ENCODE assay signal across 8 cellular contexts in genomic region chr7:73703985-73704639, GRCh38. TPM values are rescaled to one million over a fixed set of nuclear protein-coding genes. Genes with fewer than 3 reads are reported as not detected.
A peak's percentile ranks its signal among the peaks of the same experiment; 100 is the strongest.
DNase-seq lines count a peak whose midpoint lies in the region; ATAC-seq, FAIRE-seq and TF ChIP-seq lines count a peak whose summit lies in the region.

No MANE protein-coding gene starts in this region.

- no peaks in the 10 kb centered on the region for H3K9me3 Mint-ChIP-seq in astrocyte (ENCODE audit: unreplicated experiment)

- intact Hi-C loops in right lobe of liver (cut with DNase I) (no loop called here), HepG2 (cut with micrococcal nuclease; ENCODE audit: unreplicated experiment) (no loop called here)

- no CpG with 5 or more reads among the region's 32 CpGs for WGBS in right lobe of liver (ENCODE audit: insufficient coverage, low coverage, low lambda C conversion rate, missing lambda C conversion rate)
- WGBS in HepG2 (ENCODE audit: low lambda C conversion rate) = 96% methylated on average over 15 of the region's 32 CpGs
- WGBS in thymus = 25% methylated on average over 32 of the region's 32 CpGs

- in situ Hi-C loops in HepG2 (cut with HindIII; ENCODE audit: extremely low pct_ligation_motif_present, low pct_unique_long_range_greater_than_20kb) = no loop called here

- TF ChIP-seq RAD21 in HepG2 (CRISPR knock-in tag; IDR thresholded peaks at IDR 0.05) = no peak

- FAIRE-seq in HepG2 (lab: Jason Lieb, UNC) = no peak
- FAIRE-seq in astrocyte (lab: Jason Lieb, UNC) = no peak
- FAIRE-seq in HTR-8/SVneo (lab: Jason Lieb, UNC) = no peak

- no peak for TF ChIP-seq POLR2A in right lobe of liver (IDR thresholded peaks at IDR 0.05)
- no peak for TF ChIP-seq POLR2A in HepG2 (IDR thresholded peaks at IDR 0.05; ENCODE audit: insufficient read depth in 1 of 2, low read depth in 2 of 2, low read length in 2 of 2)

- H3K27me3 ChIP-seq in right lobe of liver (no peaks in the 10 kb centered on the region), HepG2 (ENCODE audit: control insufficient read depth in 1 of 2, insufficient read depth in 2 of 2, low read length in 2 of 2) (no peaks in the 10 kb centered on the region), astrocyte (ENCODE audit: insufficient read depth, low read length) (no peaks in the 10 kb centered on the region), thymus (ENCODE audit: control insufficient read depth, insufficient read depth) (no peaks in the 10 kb centered on the region)

- H3K4me1 ChIP-seq in right lobe of liver = no peaks in the 10 kb centered on the region
- H3K4me1 ChIP-seq in HepG2 (ENCODE audit: insufficient read depth, low read length) = peaks cover 13% of the 10 kb centered on the region
- peaks cover 41% of the 10 kb centered on the region for H3K4me1 ChIP-seq in astrocyte (ENCODE audit: insufficient read depth, low read length)
- peaks cover 16% of the 10 kb centered on the region for H3K4me1 ChIP-seq in thymus (ENCODE audit: control insufficient read depth, insufficient read depth, low read length)

- H2AFZ ChIP-seq in HepG2 (ENCODE audit: low read length) = no peak overlapping the region
- H2AFZ ChIP-seq in astrocyte (ENCODE audit: low read depth, low read length) = no peak overlapping the region

- H3K4me2 ChIP-seq in HepG2 (ENCODE audit: low read depth, low read length) (no peak overlapping the region), astrocyte (ENCODE audit: low read length) (peak overlapping the region; percentile 62)

- no peak overlapping the region for H3K4me3 ChIP-seq in right lobe of liver
- no peak overlapping the region for H3K4me3 ChIP-seq in HepG2 (replicated peaks in 1 of 3; ENCODE audit: insufficient read depth in 1 of 3, low read depth in 2 of 3, low read length in 3 of 3)
- H3K4me3 ChIP-seq in astrocyte (ENCODE audit: insufficient read depth, low read depth, low read length) = no peak overlapping the region
- H3K4me3 ChIP-seq in thymus (ENCODE audit: low read length) = peak overlapping the region; percentile 27

- no peak overlapping the region for H3K27ac Mint-ChIP-seq in astrocyte (ENCODE audit: unreplicated experiment)

- H3K36me3 Mint-ChIP-seq in astrocyte (ENCODE audit: low read depth, unreplicated experiment) = peaks cover 19% of the 10 kb centered on the region

- POLR2A ChIA-PET in HepG2 (lab: Yijun Ruan, JAX) = interaction anchor here (1.4 kb wide), 1 partner anchor 12 kb away, joined by 4 read pairs; no protein-coding TSS in a partner anchor

- H3K36me3 ChIP-seq in right lobe of liver (no peaks in the 10 kb centered on the region), HepG2 (replicated peaks in 1 of 2; ENCODE audit: control insufficient read depth in 1 of 2, insufficient read depth in 2 of 2, low read length in 2 of 2) (peaks cover 5 to 7% of the 10 kb centered on the region in 2 experiments; a peak in 4 of 5 replicates), astrocyte (ENCODE audit: insufficient read depth, low read length) (peaks cover 15% of the 10 kb centered on the region), thymus (ENCODE audit: control insufficient read depth, insufficient read depth) (peaks cover 6% of the 10 kb centered on the region)

- CTCF ChIA-PET in HepG2 (lab: Yijun Ruan, JAX; ENCODE audit: low intra/inter-chr PET ratio, low total read pairs) = no interaction called here

- peaks cover 5% of the 10 kb centered on the region; the same call in 1 of the 2 replicates for H4K20me1 ChIP-seq in HepG2 (ENCODE audit: insufficient read depth, low read length)
- peaks cover 78% of the 10 kb centered on the region for H4K20me1 ChIP-seq in astrocyte (ENCODE audit: insufficient read depth, low read length)

- no peaks in the 10 kb centered on the region for H3K79me2 ChIP-seq in HepG2 (ENCODE audit: insufficient read depth, low read length)
- peaks cover 40% of the 10 kb centered on the region for H3K79me2 ChIP-seq in astrocyte (ENCODE audit: insufficient read depth, low read length)

- TF ChIP-seq EP300 in HepG2 (IDR thresholded peaks at IDR 0.05; ENCODE audit: low read depth in 2 of 2, low read length in 2 of 2) (no peak), HepG2 (CRISPR knock-in tag; IDR thresholded peaks at IDR 0.05; ENCODE audit: borderline replicate concordance) (no peak)

- H3K4me1 Mint-ChIP-seq in astrocyte (ENCODE audit: low read depth, unreplicated experiment) = peaks cover 11% of the 10 kb centered on the region

- H3K27me3 Mint-ChIP-seq in astrocyte (ENCODE audit: low read depth, unreplicated experiment) = no peaks in the 10 kb centered on the region

- no peak for DNase-seq in right lobe of liver
- DNase-seq in HepG2 (ENCODE audit: low spot score) = no peak
- no peak for DNase-seq in astrocyte (ENCODE audit: low read depth)
- no peak for DNase-seq in left lobe of liver (ENCODE audit: low spot score)
- no peak for DNase-seq in HTR-8/SVneo (ENCODE audit: insufficient read length, low spot score)

- TF ChIP-seq CTCF in right lobe of liver (IDR thresholded peaks at IDR 0.05) (no peak), HepG2 (CRISPR knock-in tag; IDR thresholded peaks at IDR 0.05) (no peak), astrocyte (IDR thresholded peaks at IDR 0.05; ENCODE audit: insufficient read depth, low read depth, low read length) (no peak)

- H3K9me3 ChIP-seq in right lobe of liver (no peaks in the 10 kb centered on the region), HepG2 (ENCODE audit: low read length) (no peaks in the 10 kb centered on the region), astrocyte (ENCODE audit: insufficient read depth, low read depth, low read length) (no peaks in the 10 kb centered on the region), thymus (ENCODE audit: control insufficient read depth) (no peaks in the 10 kb centered on the region)

- no peak overlapping the region for H3K27ac ChIP-seq in right lobe of liver
- no peak overlapping the region for H3K27ac ChIP-seq in HepG2 (ENCODE audit: extremely low read length, insufficient read depth, low read length)
- peak overlapping the region; percentile 87 for H3K27ac ChIP-seq in astrocyte (ENCODE audit: low read depth, low read length)
- no peak overlapping the region for H3K27ac ChIP-seq in thymus (ENCODE audit: low read depth)

- ATAC-seq in right lobe of liver (peak; percentile 23 to 65 (median 38)), HepG2 (no peak), left lobe of liver (peak; percentile 43), GM18907 (IDR thresholded peaks at IDR 0.05; ENCODE audit: unreplicated experiment) (no peak), GM19328 (IDR thresholded peaks at IDR 0.05; ENCODE audit: unreplicated experiment) (no peak)

- H3K4me3 Mint-ChIP-seq in astrocyte (ENCODE audit: unreplicated experiment) = no peak overlapping the region

- H3K9ac ChIP-seq in HepG2 (ENCODE audit: insufficient read depth, low read depth, low read length) (no peak overlapping the region), astrocyte (ENCODE audit: low read length) (peak overlapping the region; percentile 76)

- BruUV-seq in HepG2 (replicated peaks; lab: Mats Ljungman, UMichigan) = no TSS peak

RNA-seq across cellular contexts. Expression of gene STX1A, which starts 15.4 kb away (rescaled TPM):
- total RNA-seq in right lobe of liver = 1 to 10 TPM; 1.4 to 2.8 (median 1.9) TPM
- 2.9 and 6.1 TPM in 2 replicates for total RNA-seq in HepG2 (2016; rRNA removed; fragmentation: Illumina TruSeq; extraction: Trizol)
- total RNA-seq in HepG2 (2016; cell fraction: cytosol; rRNA removed; fragmentation: Illumina TruSeq; extraction: Trizol; ENCODE audit: low read depth) = 1.3 and 1.8 TPM in 2 replicates
- total RNA-seq in HepG2 (2016; cell fraction: insoluble cytoplasmic fraction; rRNA removed; fragmentation: Illumina TruSeq; extraction: Trizol) = 3.3 and 5.7 TPM in 2 replicates
- 2.4 and 4.1 TPM in 2 replicates for total RNA-seq in HepG2 (2016; cell fraction: membrane; rRNA removed; fragmentation: Illumina TruSeq; extraction: Trizol)
- 6.6 and 10.3 TPM in 2 replicates for total RNA-seq in HepG2 (2016; cell fraction: nucleus; rRNA removed; fragmentation: Illumina TruSeq; extraction: Trizol)
- 12.2 and 14.8 TPM in 2 replicates for polyA plus RNA-seq in HepG2 (2011; rRNA removed)
- polyA plus RNA-seq in HepG2 (2011; cell fraction: cytosol; rRNA removed) = 5.3 and 6.0 TPM in 2 replicates
- 75.2 and 75.4 TPM in 2 replicates for polyA plus RNA-seq in HepG2 (2011; cell fraction: nucleus; rRNA removed)
- polyA plus RNA-seq in HepG2 (2012) = 8.5 and 18.8 TPM in 2 replicates
- 0.94 and 1.4 TPM in 2 replicates for polyA plus RNA-seq in HepG2 (2016; cell fraction: cytosol; fragmentation: Illumina TruSeq; extraction: Trizol; ENCODE audit: low read depth)
- 3.1 and 4.5 TPM in 2 replicates for polyA plus RNA-seq in HepG2 (2016; cell fraction: insoluble cytoplasmic fraction; fragmentation: Illumina TruSeq; extraction: Trizol; ENCODE audit: low read depth)
- polyA plus RNA-seq in HepG2 (2016; cell fraction: membrane; fragmentation: Illumina TruSeq; extraction: Trizol; ENCODE audit: low read depth) = 2.3 and 2.5 TPM in 2 replicates
- 26.8 and 37.4 TPM in 2 replicates for polyA plus RNA-seq in HepG2 (2016; cell fraction: nucleus; fragmentation: Illumina TruSeq; extraction: Trizol; ENCODE audit: insufficient read depth, low read depth)
- polyA minus RNA-seq in HepG2 (2011; rRNA and poly(A)+ RNA removed; ENCODE audit: low replicate concordance) = 5.2 and 10.7 TPM in 2 replicates
- 1.7 and 3.1 TPM in 2 replicates for polyA minus RNA-seq in HepG2 (2011; cell fraction: cytosol; rRNA and poly(A)+ RNA removed)
- 12.8 and 13.4 TPM in 2 replicates for polyA minus RNA-seq in HepG2 (2011; cell fraction: nucleus; rRNA and poly(A)+ RNA removed)
- total RNA-seq in astrocyte = 15.0 and 19.7 TPM in 2 replicates
- 2.9 TPM for total RNA-seq in left lobe of liver
- 5.4 TPM for polyA plus RNA-seq in thymus

RNA-seq across cellular contexts. Expression of gene BUD23, which starts 20.7 kb away (rescaled TPM):
- total RNA-seq in right lobe of liver = 10 to 100 TPM; 24.1 to 35.0 (median 29.2) TPM
- total RNA-seq in HepG2 (2016; rRNA removed; fragmentation: Illumina TruSeq; extraction: Trizol) = 37.5 and 47.5 TPM in 2 replicates
- 25.0 and 27.0 TPM in 2 replicates for total RNA-seq in HepG2 (2016; cell fraction: cytosol; rRNA removed; fragmentation: Illumina TruSeq; extraction: Trizol; ENCODE audit: low read depth)
- total RNA-seq in HepG2 (2016; cell fraction: insoluble cytoplasmic fraction; rRNA removed; fragmentation: Illumina TruSeq; extraction: Trizol) = 37.7 and 52.7 TPM in 2 replicates
- 22.7 and 27.6 TPM in 2 replicates for total RNA-seq in HepG2 (2016; cell fraction: membrane; rRNA removed; fragmentation: Illumina TruSeq; extraction: Trizol)
- 36.5 and 38.0 TPM in 2 replicates for total RNA-seq in HepG2 (2016; cell fraction: nucleus; rRNA removed; fragmentation: Illumina TruSeq; extraction: Trizol)
- polyA plus RNA-seq in HepG2 (2011; rRNA removed) = 50.3 and 54.5 TPM in 2 replicates
- 57.5 and 59.3 TPM in 2 replicates for polyA plus RNA-seq in HepG2 (2011; cell fraction: cytosol; rRNA removed)
- 61.1 and 71.4 TPM in 2 replicates for polyA plus RNA-seq in HepG2 (2011; cell fraction: nucleus; rRNA removed)
- 39.8 and 49.3 TPM in 2 replicates for polyA plus RNA-seq in HepG2 (2012)
- 23.2 and 24.2 TPM in 2 replicates for polyA plus RNA-seq in HepG2 (2016; cell fraction: cytosol; fragmentation: Illumina TruSeq; extraction: Trizol; ENCODE audit: low read depth)
- 54.9 and 56.3 TPM in 2 replicates for polyA plus RNA-seq in HepG2 (2016; cell fraction: insoluble cytoplasmic fraction; fragmentation: Illumina TruSeq; extraction: Trizol; ENCODE audit: low read depth)
- 27.2 and 30.8 TPM in 2 replicates for polyA plus RNA-seq in HepG2 (2016; cell fraction: membrane; fragmentation: Illumina TruSeq; extraction: Trizol; ENCODE audit: low read depth)
- 97.8 and 98.1 TPM in 2 replicates for polyA plus RNA-seq in HepG2 (2016; cell fraction: nucleus; fragmentation: Illumina TruSeq; extraction: Trizol; ENCODE audit: insufficient read depth, low read depth)
- polyA minus RNA-seq in HepG2 (2011; rRNA and poly(A)+ RNA removed; ENCODE audit: low replicate concordance) = 20.0 and 77.8 TPM in 2 replicates
- polyA minus RNA-seq in HepG2 (2011; cell fraction: cytosol; rRNA and poly(A)+ RNA removed) = 9.4 and 16.6 TPM in 2 replicates
- 14.7 and 15.2 TPM in 2 replicates for polyA minus RNA-seq in HepG2 (2011; cell fraction: nucleus; rRNA and poly(A)+ RNA removed)
- total RNA-seq in astrocyte = 68.3 and 73.1 TPM in 2 replicates
- 28.2 TPM for total RNA-seq in left lobe of liver
- 71.0 TPM for polyA plus RNA-seq in thymus

RNA-seq across cellular contexts. Expression of gene DNAJC30, which starts 20.9 kb away (rescaled TPM):
- total RNA-seq in right lobe of liver (1 to 10 TPM; 5.4 to 8.8 (median 7.0) TPM), HepG2 (2016; rRNA removed; fragmentation: Illumina TruSeq; extraction: Trizol) (3.0 and 3.3 TPM in 2 replicates), astrocyte (10.5 and 11.0 TPM in 2 replicates), left lobe of liver (10.0 TPM)
- 1.3 TPM in 2 replicates for total RNA-seq in HepG2 (2016; cell fraction: cytosol; rRNA removed; fragmentation: Illumina TruSeq; extraction: Trizol; ENCODE audit: low read depth)
- 2.7 and 3.2 TPM in 2 replicates for total RNA-seq in HepG2 (2016; cell fraction: insoluble cytoplasmic fraction; rRNA removed; fragmentation: Illumina TruSeq; extraction: Trizol)
- total RNA-seq in HepG2 (2016; cell fraction: membrane; rRNA removed; fragmentation: Illumina TruSeq; extraction: Trizol) = 2.5 and 2.7 TPM in 2 replicates
- total RNA-seq in HepG2 (2016; cell fraction: nucleus; rRNA removed; fragmentation: Illumina TruSeq; extraction: Trizol) = 2.6 and 2.8 TPM in 2 replicates
- polyA plus RNA-seq in HepG2 (2011; rRNA removed) (3.5 and 3.8 TPM in 2 replicates), thymus (8.0 TPM)
- polyA plus RNA-seq in HepG2 (2011; cell fraction: cytosol; rRNA removed) = 3.7 and 5.6 TPM in 2 replicates
- 3.5 and 4.4 TPM in 2 replicates for polyA plus RNA-seq in HepG2 (2011; cell fraction: nucleus; rRNA removed)
- 2.0 and 4.5 TPM in 2 replicates for polyA plus RNA-seq in HepG2 (2012)
- 1.9 and 2.1 TPM in 2 replicates for polyA plus RNA-seq in HepG2 (2016; cell fraction: cytosol; fragmentation: Illumina TruSeq; extraction: Trizol; ENCODE audit: low read depth)
- polyA plus RNA-seq in HepG2 (2016; cell fraction: insoluble cytoplasmic fraction; fragmentation: Illumina TruSeq; extraction: Trizol; ENCODE audit: low read depth) = 7.7 and 7.8 TPM in 2 replicates
- 3.1 and 3.6 TPM in 2 replicates for polyA plus RNA-seq in HepG2 (2016; cell fraction: membrane; fragmentation: Illumina TruSeq; extraction: Trizol; ENCODE audit: low read depth)
- polyA plus RNA-seq in HepG2 (2016; cell fraction: nucleus; fragmentation: Illumina TruSeq; extraction: Trizol; ENCODE audit: insufficient read depth, low read depth) = 5.6 and 6.4 TPM in 2 replicates
- polyA minus RNA-seq in HepG2 (2011; rRNA and poly(A)+ RNA removed; ENCODE audit: low replicate concordance) = 8.4 and 10.1 TPM in 2 replicates
- 2.0 and 3.3 TPM in 2 replicates for polyA minus RNA-seq in HepG2 (2011; cell fraction: cytosol; rRNA and poly(A)+ RNA removed)
- polyA minus RNA-seq in HepG2 (2011; cell fraction: nucleus; rRNA and poly(A)+ RNA removed) = 7.7 and 9.3 TPM in 2 replicates

RNA-seq across cellular contexts. Expression of gene ABHD11, which starts 34.5 kb away (rescaled TPM):
- total RNA-seq in right lobe of liver = 1 to 10 TPM; 5.6 to 8.4 (median 7.0) TPM
- total RNA-seq in HepG2 (2016; rRNA removed; fragmentation: Illumina TruSeq; extraction: Trizol) = 6.4 and 7.0 TPM in 2 replicates
- total RNA-seq in HepG2 (2016; cell fraction: cytosol; rRNA removed; fragmentation: Illumina TruSeq; extraction: Trizol; ENCODE audit: low read depth) = 2.5 and 2.8 TPM in 2 replicates
- 6.2 and 6.4 TPM in 2 replicates for total RNA-seq in HepG2 (2016; cell fraction: insoluble cytoplasmic fraction; rRNA removed; fragmentation: Illumina TruSeq; extraction: Trizol)
- total RNA-seq in HepG2 (2016; cell fraction: membrane; rRNA removed; fragmentation: Illumina TruSeq; extraction: Trizol) = 3.3 and 3.6 TPM in 2 replicates
- 4.1 and 4.7 TPM in 2 replicates for total RNA-seq in HepG2 (2016; cell fraction: nucleus; rRNA removed; fragmentation: Illumina TruSeq; extraction: Trizol)
- 7.1 and 8.1 TPM in 2 replicates for polyA plus RNA-seq in HepG2 (2011; rRNA removed)
- polyA plus RNA-seq in HepG2 (2011; cell fraction: cytosol; rRNA removed) = 3.7 and 7.1 TPM in 2 replicates
- 10.5 and 11.1 TPM in 2 replicates for polyA plus RNA-seq in HepG2 (2011; cell fraction: nucleus; rRNA removed)
- 2.0 and 3.1 TPM in 2 replicates for polyA plus RNA-seq in HepG2 (2012)
- polyA plus RNA-seq in HepG2 (2016; cell fraction: cytosol; fragmentation: Illumina TruSeq; extraction: Trizol; ENCODE audit: low read depth) = 1.7 and 1.9 TPM in 2 replicates
- polyA plus RNA-seq in HepG2 (2016; cell fraction: insoluble cytoplasmic fraction; fragmentation: Illumina TruSeq; extraction: Trizol; ENCODE audit: low read depth) = 7.3 and 7.9 TPM in 2 replicates
- polyA plus RNA-seq in HepG2 (2016; cell fraction: membrane; fragmentation: Illumina TruSeq; extraction: Trizol; ENCODE audit: low read depth) = 1.8 and 2.3 TPM in 2 replicates
- 8.1 and 14.0 TPM in 2 replicates for polyA plus RNA-seq in HepG2 (2016; cell fraction: nucleus; fragmentation: Illumina TruSeq; extraction: Trizol; ENCODE audit: insufficient read depth, low read depth)
- 8.6 and 26.6 TPM in 2 replicates for polyA minus RNA-seq in HepG2 (2011; rRNA and poly(A)+ RNA removed; ENCODE audit: low replicate concordance)
- polyA minus RNA-seq in HepG2 (2011; cell fraction: cytosol; rRNA and poly(A)+ RNA removed) = 0.89 and 2.6 TPM in 2 replicates
- polyA minus RNA-seq in HepG2 (2011; cell fraction: nucleus; rRNA and poly(A)+ RNA removed) = 6.2 and 11.3 TPM in 2 replicates
- 9.3 and 10.8 TPM in 2 replicates for total RNA-seq in astrocyte
- total RNA-seq in left lobe of liver = 6.9 TPM
- polyA plus RNA-seq in thymus = 22.8 TPM

RNA-seq across cellular contexts. Expression of gene VPS37D, which starts 36.5 kb away (rescaled TPM):
- total RNA-seq in right lobe of liver (1 to 10 TPM; 1.2 to 3.0 (median 2.2) TPM), HepG2 (2016; rRNA removed; fragmentation: Illumina TruSeq; extraction: Trizol) (4.9 and 6.3 TPM in 2 replicates), astrocyte (2.9 and 3.6 TPM in 2 replicates), left lobe of liver (2.6 TPM)
- 7.4 and 7.8 TPM in 2 replicates for total RNA-seq in HepG2 (2016; cell fraction: cytosol; rRNA removed; fragmentation: Illumina TruSeq; extraction: Trizol; ENCODE audit: low read depth)
- total RNA-seq in HepG2 (2016; cell fraction: insoluble cytoplasmic fraction; rRNA removed; fragmentation: Illumina TruSeq; extraction: Trizol) = 5.1 and 6.3 TPM in 2 replicates
- 11.3 and 11.5 TPM in 2 replicates for total RNA-seq in HepG2 (2016; cell fraction: membrane; rRNA removed; fragmentation: Illumina TruSeq; extraction: Trizol)
- total RNA-seq in HepG2 (2016; cell fraction: nucleus; rRNA removed; fragmentation: Illumina TruSeq; extraction: Trizol) = 3.3 and 3.9 TPM in 2 replicates
- polyA plus RNA-seq in HepG2 (2011; rRNA removed) (3.8 and 5.7 TPM in 2 replicates), thymus (2.7 TPM)
- 3.8 and 5.1 TPM in 2 replicates for polyA plus RNA-seq in HepG2 (2011; cell fraction: cytosol; rRNA removed)
- 11.9 and 15.2 TPM in 2 replicates for polyA plus RNA-seq in HepG2 (2011; cell fraction: nucleus; rRNA removed)
- polyA plus RNA-seq in HepG2 (2012) = 5.1 and 5.6 TPM in 2 replicates
- polyA plus RNA-seq in HepG2 (2016; cell fraction: cytosol; fragmentation: Illumina TruSeq; extraction: Trizol; ENCODE audit: low read depth) = 5.8 and 6.7 TPM in 2 replicates
- 4.4 and 4.5 TPM in 2 replicates for polyA plus RNA-seq in HepG2 (2016; cell fraction: insoluble cytoplasmic fraction; fragmentation: Illumina TruSeq; extraction: Trizol; ENCODE audit: low read depth)
- 7.2 and 7.6 TPM in 2 replicates for polyA plus RNA-seq in HepG2 (2016; cell fraction: membrane; fragmentation: Illumina TruSeq; extraction: Trizol; ENCODE audit: low read depth)
- polyA plus RNA-seq in HepG2 (2016; cell fraction: nucleus; fragmentation: Illumina TruSeq; extraction: Trizol; ENCODE audit: insufficient read depth, low read depth) = 8.1 and 8.8 TPM in 2 replicates
- polyA minus RNA-seq in HepG2 (2011; rRNA and poly(A)+ RNA removed; ENCODE audit: low replicate concordance) = 0.37 and 3.2 TPM in 2 replicates
- 2.4 and 2.6 TPM in 2 replicates for polyA minus RNA-seq in HepG2 (2011; cell fraction: cytosol; rRNA and poly(A)+ RNA removed)
- polyA minus RNA-seq in HepG2 (2011; cell fraction: nucleus; rRNA and poly(A)+ RNA removed) = 0.90 and 1.5 TPM in 2 replicates

Comparison
In these comparisons a context has a peak if more than half of its experiments do, and no peak if none do; other contexts are left out.
1. ATAC-seq: peak in right lobe of liver (4 of 4) and left lobe of liver (single experiment); none in HepG2 (single experiment), GM18907 (single experiment) and GM19328 (single experiment).